22 cellular contexts compared by ENCODE assay signal in the genomic region with DNA sequence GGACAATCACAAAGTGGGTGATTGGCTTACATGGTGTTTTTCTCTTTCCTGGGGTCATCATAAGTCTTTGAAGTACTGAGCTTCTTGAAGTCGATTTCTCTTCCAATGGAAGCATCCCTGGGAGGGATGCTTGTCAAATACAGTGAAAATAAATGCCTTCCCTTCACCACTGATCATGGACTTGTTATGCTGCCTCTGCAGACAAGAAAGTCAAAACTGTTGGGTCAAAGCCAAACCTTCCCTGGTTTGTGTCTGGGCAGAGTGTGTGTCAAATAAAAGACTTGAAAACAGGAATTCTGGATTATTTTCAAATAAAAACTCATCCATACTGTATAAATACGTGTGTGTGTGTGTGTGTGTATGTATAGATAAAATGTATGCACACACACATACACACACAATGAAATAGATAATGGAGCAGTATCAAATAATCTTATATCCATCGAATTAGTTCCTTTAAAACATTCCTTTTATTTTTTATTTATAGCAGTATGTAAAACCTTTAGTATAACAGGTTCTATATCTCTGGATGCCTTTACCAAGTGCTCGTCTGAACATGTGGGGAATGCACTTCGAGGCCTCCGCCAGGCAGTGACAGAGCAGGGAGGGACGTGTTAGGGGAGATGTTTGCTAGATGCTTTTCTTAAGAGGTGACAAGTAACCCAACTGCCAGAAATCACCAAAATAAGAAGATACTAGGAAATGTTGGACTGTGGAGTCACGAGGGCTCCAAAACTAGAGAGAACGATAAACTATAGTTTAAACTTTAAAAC. TPM values are rescaled to one million over a fixed set of nuclear protein-coding genes. Genes with fewer than 3 reads are reported as not detected.
DNase-seq lines count a peak whose midpoint lies in the region; ATAC-seq and TF ChIP-seq lines count a peak whose summit lies in the region.
"Had no signal": no experiment of that assay in that cellular context is flagged by ENCODE, and none has a peak within 500 bp of the region (broad histone marks: within the 10 kb centered on the region; RNA-seq: fewer than 3 reads in every experiment).

No MANE protein-coding gene starts in this region.

- no peak for TF ChIP-seq CTCF in brain microvascular endothelial cell (IDR thresholded peaks at IDR 0.05; ENCODE audit: low read depth, low read length, missing control alignments)

- H3K4ac ChIP-seq in mesendoderm (ENCODE audit: low read depth, low read length) = no peak overlapping the region

- H2BK120ac ChIP-seq in mesendoderm (ENCODE audit: low read depth, low read length) = no peak overlapping the region

- H3K79me1 ChIP-seq in mesendoderm (ENCODE audit: low read length) = no peaks in the 10 kb centered on the region

- H3K56ac ChIP-seq in mesendoderm (ENCODE audit: low read length) = no peak overlapping the region

- H4K8ac ChIP-seq in mesendoderm (ENCODE audit: low read depth, low read length) = peak overlapping the region; percentile 28

- peak; percentile 38 for DNase-seq in Daoy (ENCODE audit: low read depth)
- DNase-seq in LoVo (ENCODE audit: low spot score) = peak; percentile 32
- peak; percentile 46 for DNase-seq in brain microvascular endothelial cell
- DNase-seq in mesendoderm = no peak
- DNase-seq in cerebellum (ENCODE audit: low spot score) = no peak
- no peak for DNase-seq in stimulated activated CD4-positive, alpha-beta T cell treated with anti-CD3 and anti-CD28 coated beads, Interleukin-4, amount 100 ng/mL, for 1 hour
- DNase-seq: ACHN; activated CD4-positive, alpha-beta T cell treated with anti-CD3 and anti-CD28 coated beads, Interleukin-2, amount 50 U/mL, for 48 hours; activated T-cell treated with anti-CD3 and anti-CD28 coated beads, Interleukin-2, amount 50 U/mL, for 24 hours; GDM1; heart right ventricle; KG1; mammary epithelial cell; NCI-H1105 treated with DMSO at 0.1 percent for 48 hours; stimulated activated naive CD8-positive, alpha-beta T cell treated with anti-CD3 and anti-CD28 coated beads, Interleukin-15, amount 100 ng/mL, for 72 hours; T-helper 1 cell had no signal

- no peak overlapping the region for H3K23ac ChIP-seq in mesendoderm (ENCODE audit: low read length)

- H3K36me3 ChIP-seq in brain microvascular endothelial cell (replicated peaks) (no peaks in the 10 kb centered on the region), mesendoderm (ENCODE audit: control insufficient read depth, insufficient read depth, low read length) (no peaks in the 10 kb centered on the region)
- H3K36me3 ChIP-seq: cardiac muscle cell, neural progenitor cell had no signal

- no peaks in the 10 kb centered on the region for H3K4me1 ChIP-seq in mesendoderm (ENCODE audit: control insufficient read depth, low read depth, low read length)
- H3K4me1 ChIP-seq: heart right ventricle, neural progenitor cell had no signal

- peak overlapping the region; percentile 84 for H3K27ac ChIP-seq in brain microvascular endothelial cell
- H3K27ac ChIP-seq in mesendoderm (ENCODE audit: low read depth, low read length) = no peak overlapping the region
- H3K27ac ChIP-seq: cardiac muscle cell, heart right ventricle, HL-60, neural progenitor cell had no signal

- H3K79me2 ChIP-seq in mesendoderm (ENCODE audit: control insufficient read depth, insufficient read depth, low read length) = no peaks in the 10 kb centered on the region

- no peak overlapping the region for H3K4me2 ChIP-seq in mesendoderm (ENCODE audit: low read length)
- H3K4me2 ChIP-seq: neural progenitor cell had no signal

- H3K27me3 ChIP-seq in brain microvascular endothelial cell (replicated peaks) = no peaks in the 10 kb centered on the region
- H3K27me3 ChIP-seq in mesendoderm (ENCODE audit: insufficient read depth, low read length, poor library complexity) = no peaks in the 10 kb centered on the region
- H3K27me3 ChIP-seq: cardiac muscle cell, heart right ventricle, neural progenitor cell had no signal

- H3K4me3 ChIP-seq in brain microvascular endothelial cell (ENCODE audit: low read depth, low read length) (no peak overlapping the region), mesendoderm (ENCODE audit: low read length) (no peak overlapping the region)
- H3K4me3 ChIP-seq: cardiac muscle cell, heart right ventricle, neural progenitor cell had no signal

- no peak overlapping the region for H3K18ac ChIP-seq in mesendoderm (ENCODE audit: low read length)

- no CpG with 5 or more reads among the region's 9 CpGs for WGBS in mesendoderm (ENCODE audit: extremely low coverage, insufficient coverage, low lambda C conversion rate)

- ATAC-seq in HG02798 (IDR thresholded peaks at IDR 0.05; ENCODE audit: poor library complexity, unreplicated experiment) (no peak), HG03378 (IDR thresholded peaks at IDR 0.05; ENCODE audit: unreplicated experiment) (no peak)
- ATAC-seq: heart right ventricle had no signal

- no peak overlapping the region for H2AK5ac ChIP-seq in mesendoderm (ENCODE audit: low read length)

- in situ Hi-C loops in brain microvascular endothelial cell (cut with HindIII; ENCODE audit: low pct_ligation_motif_present, low sequenced_read_pairs) = no loop called here

- H2BK15ac ChIP-seq in mesendoderm (replicated peaks; ENCODE audit: low read depth) = no peak overlapping the region

- no peak overlapping the region for H2BK5ac ChIP-seq in mesendoderm (ENCODE audit: low read length)

- no peak overlapping the region for H3K9ac ChIP-seq in mesendoderm (ENCODE audit: low read length)
- H3K9ac ChIP-seq: neural progenitor cell had no signal

- H4K5ac ChIP-seq in mesendoderm (ENCODE audit: low read length) = no peak overlapping the region

RNA-seq across cellular contexts. Expression of a gene that starts 27.2 kb away (rescaled TPM):
- 0.11 TPM in 1 of 2 replicates, not detected in the other for total RNA-seq in Daoy (2014; rRNA removed; shearing (Covaris generic))
- polyA plus RNA-seq in mesendoderm (2013, experiment 1 of 2) = 0.07 TPM
- polyA plus RNA-seq in mesendoderm (2013, experiment 2 of 2) = 0.03 TPM
- total RNA-seq in cerebellum = 6.3 TPM
- total RNA-seq: cardiac muscle cell, heart right ventricle, mammary epithelial cell had no signal
- polyA plus RNA-seq: cardiac muscle cell, heart right ventricle, mammary epithelial cell, urinary bladder had no signal

Comparison
In these comparisons a context has a peak if more than half of its experiments do, and no peak if none do; other contexts are left out.
1. DNase-seq: peak in Daoy (single experiment), LoVo (single experiment) and brain microvascular endothelial cell (single experiment); none in mesendoderm (single experiment), cerebellum (single experiment) and stimulated activated CD4-positive, alpha-beta T cell treated with anti-CD3 and anti-CD28 coated beads, Interleukin-4, amount 100 ng/mL, for 1 hour (single experiment).